12 cellular contexts compared by ENCODE assay signal in genomic region chr7:44348851-44349781, GRCh38. TPM values are rescaled to one million over a fixed set of nuclear protein-coding genes. Genes with fewer than 3 reads are reported as not detected.
DNase-seq lines count a peak whose midpoint lies in the region; TF ChIP-seq lines count a peak whose summit lies in the region.
"Had no signal": no experiment of that assay in that cellular context is flagged by ENCODE, and none has a peak within 500 bp of the region (broad histone marks: within the 10 kb centered on the region; RNA-seq: fewer than 3 reads in every experiment).

No MANE protein-coding gene starts in this region.

- peaks cover 30% of the 10 kb centered on the region for H3K27me3 Mint-ChIP-seq in chondrocyte (ENCODE audit: low read depth)

- TF ChIP-seq POLR2A in transverse colon (IDR thresholded peaks at IDR 0.05) = no peak

- H3K27ac ChIP-seq in Karpas-422 (ENCODE audit: low read length) = no peak overlapping the region
- H3K27ac ChIP-seq in mesendoderm (ENCODE audit: low read depth, low read length) = no peak overlapping the region
- no peak overlapping the region for H3K27ac ChIP-seq in transverse colon

- H4K5ac ChIP-seq in mesendoderm (ENCODE audit: low read length) = no peak overlapping the region

- H3K4me1 Mint-ChIP-seq in chondrocyte (ENCODE audit: low read depth) = no peaks in the 10 kb centered on the region

- no peaks in the 10 kb centered on the region for H3K79me2 ChIP-seq in Karpas-422 (ENCODE audit: low read length)
- H3K79me2 ChIP-seq in mesendoderm (ENCODE audit: control insufficient read depth, insufficient read depth, low read length) = no peaks in the 10 kb centered on the region

- no peak for DNase-seq in BE2C
- no peak for DNase-seq in Karpas-422
- no peak for DNase-seq in fibroblast of pulmonary artery (ENCODE audit: low read depth)
- peak; percentile 66 for DNase-seq in mesendoderm
- DNase-seq in chondrocyte (ENCODE audit: low spot score) = no peak
- DNase-seq in kidney glomerular epithelial cell (lab: John Stamatoyannopoulos, UW) = no peak
- DNase-seq in transverse colon = no peak
- no peak for DNase-seq in activated naive CD4-positive, alpha-beta T cell (lab: John Stamatoyannopoulos, UW)
- DNase-seq: activated CD4-positive, alpha-beta T cell treated with anti-CD3 and anti-CD28 coated beads, Interleukin-2, amount 50 U/mL, for 1 hour; effector CD8-positive, alpha-beta T cell had no signal

- H3K4me1 ChIP-seq in BE2C = no peaks in the 10 kb centered on the region
- 0 out of 2 replicates have a peak, but pooled peaks cover 2% of the 10 kb centered on the region for H3K4me1 ChIP-seq in Karpas-422 (ENCODE audit: low read length)
- H3K4me1 ChIP-seq in mesendoderm (ENCODE audit: control insufficient read depth, low read depth, low read length) = no peaks in the 10 kb centered on the region
- H3K4me1 ChIP-seq in transverse colon = no peaks in the 10 kb centered on the region

- no peaks in the 10 kb centered on the region for H3K36me3 ChIP-seq in BE2C
- no peaks in the 10 kb centered on the region for H3K36me3 ChIP-seq in Karpas-422 (ENCODE audit: insufficient read depth, low read length)
- H3K36me3 ChIP-seq in mesendoderm (ENCODE audit: control insufficient read depth, insufficient read depth, low read length) = no peaks in the 10 kb centered on the region
- no peaks in the 10 kb centered on the region for H3K36me3 ChIP-seq in transverse colon

- peaks cover 2% of the 10 kb centered on the region for H3K36me3 Mint-ChIP-seq in chondrocyte (ENCODE audit: low read depth)

- no peak overlapping the region for H2AK5ac ChIP-seq in mesendoderm (ENCODE audit: low read length)

- no peak overlapping the region for H2BK5ac ChIP-seq in mesendoderm (ENCODE audit: low read length)

- no CpG with 5 or more reads among the region's 9 CpGs for WGBS in mesendoderm (ENCODE audit: extremely low coverage, insufficient coverage, low lambda C conversion rate)
- WGBS in transverse colon (ENCODE audit: low coverage in 1 of 2), 2 donors = 76 to 100% methylated on average over 1 to 9 of the region's 9 CpGs

- no peak overlapping the region for H3K4me2 ChIP-seq in Karpas-422 (ENCODE audit: low read depth, low read length, poor library complexity, severe bottlenecking)
- H3K4me2 ChIP-seq in mesendoderm (ENCODE audit: low read length) = no peak overlapping the region

- H3K27ac Mint-ChIP-seq in chondrocyte (ENCODE audit: unreplicated experiment) = no peak overlapping the region
- H3K27ac Mint-ChIP-seq: activated naive CD8-positive, alpha-beta T cell had no signal

- H3K9me3 ChIP-seq in BE2C (no peaks in the 10 kb centered on the region), Karpas-422 (ENCODE audit: low read length) (no peaks in the 10 kb centered on the region), transverse colon (no peaks in the 10 kb centered on the region)

- TF ChIP-seq EP300 in transverse colon (IDR thresholded peaks at IDR 0.05; ENCODE audit: low read depth) = no peak

- TF ChIP-seq CTCF in BE2C (IDR thresholded peaks at IDR 0.05; ENCODE audit: low read depth, low read length) (0 out of 2 replicates have a peak, but pooled peaks have one; percentile 5), fibroblast of pulmonary artery (IDR thresholded peaks at IDR 0.05; ENCODE audit: low read length, missing control alignments) (peak; percentile 14), chondrocyte (IDR thresholded peaks at IDR 0.05) (no peak), transverse colon (IDR thresholded peaks at IDR 0.05) (no peak)

- no peak overlapping the region for H3K4ac ChIP-seq in mesendoderm (ENCODE audit: low read depth, low read length)

- no peak overlapping the region for H2BK15ac ChIP-seq in mesendoderm (replicated peaks; ENCODE audit: low read depth)

- 0 out of 2 replicates have a peak overlapping the region, but pooled peaks have one; percentile 41 for H2AFZ ChIP-seq in Karpas-422 (ENCODE audit: low read length)

- no peak overlapping the region for H3K56ac ChIP-seq in mesendoderm (ENCODE audit: low read length)

- peaks cover 8% of the 10 kb centered on the region for H3K9me3 Mint-ChIP-seq in chondrocyte (ENCODE audit: low read depth)

- H3K9me2 ChIP-seq in Karpas-422 (replicated peaks; ENCODE audit: insufficient read depth, low read length) = no peaks in the 10 kb centered on the region

- no peak overlapping the region for H4K8ac ChIP-seq in mesendoderm (ENCODE audit: low read depth, low read length)

- intact Hi-C loops in transverse colon (cut with DNase I; ENCODE audit: low total_unique reads) = no loop called here

- in situ Hi-C loops in transverse colon (cut with MboI; ENCODE audit: low pct_ligation_motif_present in 1 of 4, low pct_unique_long_range_greater_than_20kb in 1 of 4, low sequenced_read_pairs in 3 of 4) = no loop called here

- no peaks in the 10 kb centered on the region for H4K20me1 ChIP-seq in Karpas-422 (ENCODE audit: insufficient read depth, low read depth, low read length)

- no peak overlapping the region for H3K18ac ChIP-seq in mesendoderm (ENCODE audit: low read length)

- H3K4me3 Mint-ChIP-seq in chondrocyte (ENCODE audit: unreplicated experiment) = no peak overlapping the region
- H3K4me3 Mint-ChIP-seq: activated naive CD8-positive, alpha-beta T cell had no signal

- no peaks in the 10 kb centered on the region for H3K27me3 ChIP-seq in BE2C
- peaks cover 5% of the 10 kb centered on the region; the same call in 1 of the 2 replicates for H3K27me3 ChIP-seq in Karpas-422 (ENCODE audit: low read length)
- no peaks in the 10 kb centered on the region for H3K27me3 ChIP-seq in mesendoderm (ENCODE audit: insufficient read depth, low read length, poor library complexity)
- H3K27me3 ChIP-seq in transverse colon = peaks cover 11% of the 10 kb centered on the region

- no peak overlapping the region for H2BK120ac ChIP-seq in mesendoderm (ENCODE audit: low read depth, low read length)

- H3K4me3 ChIP-seq in BE2C (ENCODE audit: low read depth, low read length) (no peak overlapping the region), Karpas-422 (ENCODE audit: low read length) (no peak overlapping the region), fibroblast of pulmonary artery (replicated peaks; ENCODE audit: low read depth, low read length) (no peak overlapping the region), mesendoderm (ENCODE audit: low read length) (no peak overlapping the region), transverse colon (no peak overlapping the region)
- H3K4me3 ChIP-seq: GM12878 had no signal

- H3K9ac ChIP-seq in Karpas-422 (ENCODE audit: low read length) = no peak overlapping the region
- H3K9ac ChIP-seq in mesendoderm (ENCODE audit: low read length) = no peak overlapping the region

- H3K23ac ChIP-seq in mesendoderm (ENCODE audit: low read length) = no peak overlapping the region

- no peaks in the 10 kb centered on the region for H3K79me1 ChIP-seq in mesendoderm (ENCODE audit: low read length)

RNA-seq across cellular contexts. Expression of gene CAMK2B, which starts 23.7 kb away (rescaled TPM):
- 0.71 TPM for polyA plus RNA-seq in BE2C (2012; ENCODE audit: insufficient read depth, insufficient read length, low read depth)
- total RNA-seq in Karpas-422 (2014; rRNA removed; shearing (Covaris generic); ENCODE audit: low replicate concordance) = not detected in 2 replicates
- 0.06 TPM for polyA plus RNA-seq in mesendoderm (2013, experiment 1 of 2)
- polyA plus RNA-seq in mesendoderm (2013, experiment 2 of 2) = 0.08 TPM
- total RNA-seq in chondrocyte (0.27 to 0.82 TPM (median 0.48 TPM) in 3 replicates), transverse colon (1 to 10 TPM in 1 of 4 donors, under 1 TPM in 2, not detected in 1; 0.16 to 2.8 (median 0.27) TPM)

Comparison
In these comparisons a context has a peak if more than half of its experiments do, and no peak if none do; other contexts are left out.
1. CTCF ChIP-seq: peak in BE2C (single experiment) and fibroblast of pulmonary artery (single experiment); none in chondrocyte (single experiment) and transverse colon (0 of 5).